Comparison of ENCODE assay signal across 9 cellular contexts in the genomic region with DNA sequence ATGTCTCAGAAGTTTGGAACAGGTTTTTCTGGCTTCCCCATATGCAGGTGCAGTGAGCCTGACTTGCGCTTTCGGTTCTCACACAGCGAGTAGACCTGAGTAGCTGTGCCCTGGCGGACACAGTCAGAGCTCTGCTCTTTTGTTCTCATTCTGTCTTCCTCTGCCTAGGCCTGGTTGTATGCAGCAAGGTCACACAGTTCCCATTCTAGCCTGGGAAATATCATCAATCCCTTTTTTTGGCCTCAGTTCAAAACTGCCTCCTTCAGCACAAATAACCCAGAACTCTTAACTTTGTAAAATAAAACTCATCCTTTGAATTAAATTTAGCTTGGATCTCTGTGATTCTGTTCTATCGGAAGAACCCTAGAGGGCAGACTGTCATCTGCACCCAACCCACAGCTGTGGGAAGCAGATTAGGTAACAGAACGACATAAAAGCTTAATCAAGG. TPM values are rescaled to one million over a fixed set of nuclear protein-coding genes. Genes with fewer than 3 reads are reported as not detected.
DNase-seq lines count a peak whose midpoint lies in the region; ATAC-seq, FAIRE-seq and TF ChIP-seq lines count a peak whose summit lies in the region.
"Had no signal": no experiment of that assay in that cellular context is flagged by ENCODE, and none has a peak within 500 bp of the region (broad histone marks: within the 10 kb centered on the region; RNA-seq: fewer than 3 reads in every experiment).

No MANE protein-coding gene starts in this region.

- TF ChIP-seq POLR2A in GM12891 (IDR thresholded peaks at IDR 0.05; ENCODE audit: low read depth, low read length) (no peak), upper lobe of left lung (IDR thresholded peaks at IDR 0.05) (no peak)

- no peaks in the 10 kb centered on the region for H3K27me3 ChIP-seq in HUES48 (ENCODE audit: control insufficient read depth, insufficient read depth, low read length)
- no peaks in the 10 kb centered on the region for H3K27me3 ChIP-seq in upper lobe of left lung

- peaks cover 7% of the 10 kb centered on the region for H3K4me1 Mint-ChIP-seq in activated CD8-positive, alpha-beta T cell treated with anti-CD3 and anti-CD28 coated beads for 36 hours (ENCODE audit: low read depth)
- no peaks in the 10 kb centered on the region for H3K4me1 Mint-ChIP-seq in activated naive CD4-positive, alpha-beta T cell treated with anti-CD3 and anti-CD28 coated beads, Interleukin-2, amount 10 ng/mL, durations not matched to agents 7 days and 5 days

- TF ChIP-seq CTCF in activated CD8-positive, alpha-beta T cell treated with anti-CD3 and anti-CD28 coated beads for 36 hours (IDR thresholded peaks at IDR 0.05) = no peak
- peak in 4 of 6 experiments; percentile 28 to 48 (median 34) for TF ChIP-seq CTCF in upper lobe of left lung (IDR thresholded peaks at IDR 0.05)

- no peaks in the 10 kb centered on the region for H3K36me3 Mint-ChIP-seq in activated CD8-positive, alpha-beta T cell treated with anti-CD3 and anti-CD28 coated beads for 36 hours (ENCODE audit: low read depth)
- H3K36me3 Mint-ChIP-seq in activated naive CD4-positive, alpha-beta T cell treated with anti-CD3 and anti-CD28 coated beads, Interleukin-2, amount 10 ng/mL, durations not matched to agents 7 days and 5 days = no peaks in the 10 kb centered on the region

- no peaks in the 10 kb centered on the region for H3K9me3 ChIP-seq in HUES48 (ENCODE audit: control insufficient read depth, insufficient read depth, low read length)
- no peaks in the 10 kb centered on the region for H3K9me3 ChIP-seq in upper lobe of left lung

- H3K4me3 ChIP-seq in HUES48 (ENCODE audit: low read depth, low read length) (peak overlapping the region; percentile 45), upper lobe of left lung (peak overlapping the region in 2 of 4 donors; percentile 8 to 9)

- no peak for TF ChIP-seq EP300 in upper lobe of left lung (IDR thresholded peaks at IDR 0.05)

- CTCF ChIA-PET in activated CD8-positive, alpha-beta T cell treated with anti-CD3 and anti-CD28 coated beads for 36 hours (lab: Charles Lee) = interaction anchor here (0.9 kb wide), 2 partner anchors 21 to 43 kb away, joined by 3 read pairs; no protein-coding TSS in a partner anchor
- CTCF ChIA-PET in activated naive CD4-positive, alpha-beta T cell treated with anti-CD3 and anti-CD28 coated beads, Interleukin-2, amount 10 ng/mL, durations not matched to agents 7 days and 5 days (lab: Charles Lee) = no interaction called here

- H3K4me1 ChIP-seq in HUES48 (ENCODE audit: control insufficient read depth, insufficient read depth, low read length) = peaks cover 12% of the 10 kb centered on the region; the same call in 1 of the 2 replicates
- peaks cover 11 to 23% (median 17%) of the 10 kb centered on the region in 4 donors for H3K4me1 ChIP-seq in upper lobe of left lung

- H3K27ac ChIP-seq in HUES48 (ENCODE audit: low read depth, low read length) (no peak overlapping the region), upper lobe of left lung (peak overlapping the region; percentile 6 to 86 (median 46))

- no peak overlapping the region for H3K27ac Mint-ChIP-seq in activated CD8-positive, alpha-beta T cell treated with anti-CD3 and anti-CD28 coated beads for 36 hours
- H3K27ac Mint-ChIP-seq in activated naive CD4-positive, alpha-beta T cell treated with anti-CD3 and anti-CD28 coated beads, Interleukin-2, amount 10 ng/mL, durations not matched to agents 7 days and 5 days = no peak overlapping the region

- FAIRE-seq in GM12891 (lab: Jason Lieb, UNC) = peak; percentile 72

- WGBS in upper lobe of left lung, 2 donors = 11 to 21% methylated on average over 6 of the region's 6 CpGs

- ATAC-seq in GM21515 (IDR thresholded peaks at IDR 0.05; ENCODE audit: unreplicated experiment) = peak; percentile 100
- peak; percentile 39 for ATAC-seq in activated CD8-positive, alpha-beta T cell treated with anti-CD3 and anti-CD28 coated beads for 36 hours
- ATAC-seq in upper lobe of left lung (ENCODE audit: low FRiP score in 2 of 2) = peak; percentile 84 to 89

- H3K36me3 ChIP-seq in HUES48 (ENCODE audit: control insufficient read depth, insufficient read depth, low read length) (no peaks in the 10 kb centered on the region), upper lobe of left lung (no peaks in the 10 kb centered on the region)

- no peak overlapping the region for H3K9ac ChIP-seq in HUES48 (ENCODE audit: low read depth, low read length)

- H3K4me3 Mint-ChIP-seq in activated CD8-positive, alpha-beta T cell treated with anti-CD3 and anti-CD28 coated beads for 36 hours = no peak overlapping the region
- H3K4me3 Mint-ChIP-seq in activated naive CD4-positive, alpha-beta T cell treated with anti-CD3 and anti-CD28 coated beads, Interleukin-2, amount 10 ng/mL, durations not matched to agents 7 days and 5 days = no peak overlapping the region

- H3K27me3 Mint-ChIP-seq in activated CD8-positive, alpha-beta T cell treated with anti-CD3 and anti-CD28 coated beads for 36 hours = peaks cover 3% of the 10 kb centered on the region
- H3K27me3 Mint-ChIP-seq in activated naive CD4-positive, alpha-beta T cell treated with anti-CD3 and anti-CD28 coated beads, Interleukin-2, amount 10 ng/mL, durations not matched to agents 7 days and 5 days = no peaks in the 10 kb centered on the region

- H3K9me3 Mint-ChIP-seq in activated CD8-positive, alpha-beta T cell treated with anti-CD3 and anti-CD28 coated beads for 36 hours = no peaks in the 10 kb centered on the region
- peaks cover 4% of the 10 kb centered on the region for H3K9me3 Mint-ChIP-seq in activated naive CD4-positive, alpha-beta T cell treated with anti-CD3 and anti-CD28 coated beads, Interleukin-2, amount 10 ng/mL, durations not matched to agents 7 days and 5 days

- POLR2A ChIA-PET in activated CD8-positive, alpha-beta T cell treated with anti-CD3 and anti-CD28 coated beads for 36 hours (lab: Charles Lee) = no interaction called here

- DNase-seq in GM12891 (ENCODE audit: insufficient read length, low spot score) (peak; percentile 49), iPS-NIHi7 (ENCODE audit: extremely low spot score) (peak; percentile 54), upper lobe of left lung (peak in 1 of 2 donors; percentile 70), NK-92 (lab: John Stamatoyannopoulos, UW; ENCODE audit: unreplicated experiment) (no peak)
- peak; percentile 7 for DNase-seq in activated CD8-positive, alpha-beta T cell treated with anti-CD3 and anti-CD28 coated beads for 36 hours
- DNase-seq in activated naive CD4-positive, alpha-beta T cell treated with anti-CD3 and anti-CD28 coated beads, Interleukin-2, amount 10 ng/mL, durations not matched to agents 7 days and 5 days = no peak

- intact Hi-C loops in activated CD8-positive, alpha-beta T cell treated with anti-CD3 and anti-CD28 coated beads for 36 hours (cut with micrococcal nuclease) = no loop called here

TF ChIP-seq in GM12891, 5 proteins besides CTCF, POLR2A, EP300 and RAD21:
- no peak for TF ChIP-seq TAF1 (IDR thresholded peaks at IDR 0.05; ENCODE audit: low read depth, low read length)
- no peak for TF ChIP-seq POLR2AphosphoS5 (IDR thresholded peaks at IDR 0.05; ENCODE audit: low read depth, low read length)
- no peak for TF ChIP-seq POU2F2 (IDR thresholded peaks at IDR 0.05; ENCODE audit: low read depth, low read length)
- no peak for TF ChIP-seq SPI1 (IDR thresholded peaks at IDR 0.05; ENCODE audit: low read depth, low read length)
- no peak for TF ChIP-seq PAX5 (IDR thresholded peaks at IDR 0.05; ENCODE audit: insufficient read depth, low read length, severe bottlenecking)
TF ChIP-seq in GM12891: peak in this region for 0.

RNA-seq across cellular contexts. Expression of a gene that starts 10.2 kb away (rescaled TPM):
- not detected for polyA plus RNA-seq in GM12891 (2012; ENCODE audit: low read depth, missing spikeins)
- total RNA-seq in activated CD8-positive, alpha-beta T cell treated with anti-CD3 and anti-CD28 coated beads for 36 hours = not detected
- 1 to 10 TPM in 1 of 6 donors, under 1 TPM in 4, not detected in 1; 0.15 to 1.2 (median 0.54) TPM for total RNA-seq in upper lobe of left lung
- total RNA-seq: T-helper 2 cell treated with Interferon-gamma antibody and Interleukin-4, amounts not matched to agents 100 ng/mL and 5 ng/mL, for 36 hours had no signal

Comparison
In these comparisons a context has a peak if more than half of its experiments do, and no peak if none do; other contexts are left out.
1. DNase-seq: peak in GM12891 (single experiment), activated CD8-positive, alpha-beta T cell treated with anti-CD3 and anti-CD28 coated beads for 36 hours (single experiment) and iPS-NIHi7 (single experiment); none in activated naive CD4-positive, alpha-beta T cell treated with anti-CD3 and anti-CD28 coated beads, Interleukin-2, amount 10 ng/mL, durations not matched to agents 7 days and 5 days (single experiment) and NK-92 (single experiment).
2. ATAC-seq: peak in every context shown above with its lines; median percentile 100 in GM21515; 86 in upper lobe of left lung; 39 in activated CD8-positive, alpha-beta T cell treated with anti-CD3 and anti-CD28 coated beads for 36 hours.